Comparison of ENCODE assay signal across 1 cellular context in the genomic region with DNA sequence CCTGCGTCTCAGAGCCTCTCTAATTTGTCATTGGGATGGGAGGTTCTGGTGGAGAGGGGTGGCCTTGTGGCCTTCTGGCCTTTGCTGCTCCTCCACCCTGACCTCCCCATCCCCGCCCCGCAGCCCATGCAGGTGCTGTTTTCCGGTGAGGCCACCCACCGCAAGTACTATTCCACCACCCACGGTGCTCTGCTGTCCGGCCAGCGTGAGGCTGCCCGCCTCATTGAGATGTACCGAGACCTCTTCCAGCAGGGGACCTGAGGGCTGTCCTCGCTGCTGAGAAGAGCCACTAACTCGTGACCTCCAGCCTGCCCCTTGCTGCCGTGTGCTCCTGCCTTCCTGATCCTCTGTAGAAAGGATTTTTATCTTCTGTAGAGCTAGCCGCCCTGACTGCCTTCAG.
A peak's percentile ranks its signal among the peaks of the same experiment; 100 is the strongest.
TF ChIP-seq lines count a peak whose summit lies in the region.

No MANE protein-coding gene starts in this region.

TF ChIP-seq in GM23338, 12 proteins besides CTCF, POLR2A, EP300 and RAD21:
- peak; percentile 2; the same call in 1 of the 2 replicates for TF ChIP-seq ZNF462 (CRISPR knock-in tag; IDR thresholded peaks at IDR 0.05)
- no peak for TF ChIP-seq ZNF331 (CRISPR knock-in tag; IDR thresholded peaks at IDR 0.05; ENCODE audit: low read depth)
